Comparison of ENCODE assay signal across 1 cellular context in the genomic region with DNA sequence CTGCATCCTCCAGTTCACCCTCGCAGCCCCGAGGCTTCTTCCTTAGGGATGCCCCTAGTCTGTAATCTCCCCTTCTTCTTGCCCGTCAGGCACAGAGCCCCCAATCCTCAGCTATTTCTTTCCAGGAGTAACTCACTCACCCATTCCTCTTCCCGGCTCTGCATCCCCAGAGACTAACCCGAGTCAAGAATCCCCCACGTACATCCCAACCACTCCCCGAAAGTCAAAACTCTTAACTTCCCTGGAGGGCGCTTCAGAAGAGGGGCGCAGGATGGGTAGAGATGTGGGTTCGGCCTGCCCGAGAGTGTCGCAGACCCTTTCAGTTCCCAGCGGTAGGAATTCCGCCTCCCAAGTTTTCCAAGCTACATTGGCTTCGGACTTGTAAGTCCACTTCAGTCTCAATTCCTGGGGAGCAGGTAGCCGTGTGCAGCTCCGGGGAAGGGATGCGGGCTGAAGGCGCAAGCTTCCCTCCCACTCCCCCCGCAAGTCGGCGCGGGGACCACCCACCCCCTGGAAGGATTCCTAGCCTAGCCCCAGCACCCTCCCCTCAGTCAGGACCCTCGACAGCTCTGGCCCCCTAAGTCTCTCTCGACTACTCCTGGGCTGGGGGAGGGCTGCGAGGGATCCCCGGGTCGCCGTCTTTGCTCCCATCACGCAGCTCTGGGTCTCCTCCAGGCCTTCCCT.
A peak's percentile ranks its signal among the peaks of the same experiment; 100 is the strongest.
TF ChIP-seq lines count a peak whose summit lies in the region.

No MANE protein-coding gene starts in this region.

TF ChIP-seq in H1, 55 proteins besides CTCF, POLR2A, EP300 and RAD21 (continued from another document):
- TF ChIP-seq FOSL1 (IDR thresholded peaks at IDR 0.05; ENCODE audit: insufficient read depth, low read depth, low read length) (no peak), RNF2 (IDR thresholded peaks at IDR 0.05; ENCODE audit: borderline replicate concordance, low read depth, low read length, missing control alignments, poor library complexity, severe bottlenecking) (no peak), HDAC2 (IDR thresholded peaks at IDR 0.05; ENCODE audit: borderline replicate concordance in 1 of 2, low read depth in 2 of 2, low read length in 2 of 2) (peak in 1 of 2 experiments; percentile 29; a peak in 2 of 4 replicates)
